Comparison of ENCODE assay signal across 10 cellular contexts in genomic region chr17:74089869-74090464, GRCh38.
DNase-seq lines count a peak whose midpoint lies in the region; ATAC-seq and TF ChIP-seq lines count a peak whose summit lies in the region.
"Had no signal": no experiment of that assay in that cellular context is flagged by ENCODE, and none has a peak within 500 bp of the region (broad histone marks: within the 10 kb centered on the region; RNA-seq: fewer than 3 reads in every experiment).

No MANE protein-coding gene starts in this region.

- H3K4me1 Mint-ChIP-seq in activated naive CD8-positive, alpha-beta T cell treated with anti-CD3 and anti-CD28 coated beads, Interleukin-2, amount 10 ng/mL, durations not matched to agents 7 days and 5 days, result no peaks in the 10 kb centered on the region
- H3K4me1 Mint-ChIP-seq: naive thymus-derived CD8-positive, alpha-beta T cell; T-cell had no signal

- peak; percentile 65 for TF ChIP-seq CTCF in HFF-Myc (IDR thresholded peaks at IDR 0.05; ENCODE audit: low read depth, low read length, missing control alignments)
- TF ChIP-seq CTCF in left lung (IDR thresholded peaks at IDR 0.05), result peak; percentile 51 to 59
- no peak for TF ChIP-seq CTCF in coronary artery (IDR thresholded peaks at IDR 0.05)

- H3K4me3 Mint-ChIP-seq in activated naive CD8-positive, alpha-beta T cell treated with anti-CD3 and anti-CD28 coated beads, Interleukin-2, amount 10 ng/mL, durations not matched to agents 7 days and 5 days, result no peak overlapping the region
- H3K4me3 Mint-ChIP-seq: naive thymus-derived CD8-positive, alpha-beta T cell; T-cell had no signal

- POLR2A ChIA-PET in activated naive CD8-positive, alpha-beta T cell treated with anti-CD3 and anti-CD28 coated beads, Interleukin-2, amount 10 ng/mL, durations not matched to agents 7 days and 5 days (lab: Charles Lee), result no interaction called here

- no peak overlapping the region for H3K27ac Mint-ChIP-seq in activated naive CD8-positive, alpha-beta T cell treated with anti-CD3 and anti-CD28 coated beads, Interleukin-2, amount 10 ng/mL, durations not matched to agents 7 days and 5 days
- H3K27ac Mint-ChIP-seq: T-cell had no signal

- no peak overlapping the region for H3K4me3 ChIP-seq in HFF-Myc (replicated peaks; ENCODE audit: low read depth, low read length)
- H3K4me3 ChIP-seq in left lung, result no peak overlapping the region
- no peak overlapping the region for H3K4me3 ChIP-seq in coronary artery

- H3K9me3 ChIP-seq in left lung, result peaks cover 0 to 5% of the 10 kb centered on the region in 2 donors

- H3K36me3 Mint-ChIP-seq in activated naive CD8-positive, alpha-beta T cell treated with anti-CD3 and anti-CD28 coated beads, Interleukin-2, amount 10 ng/mL, durations not matched to agents 7 days and 5 days, result no peaks in the 10 kb centered on the region
- H3K36me3 Mint-ChIP-seq: T-cell had no signal

- intact Hi-C loops in left lung (cut with DNase I), result loop anchor here in 1 of 2 donors (10.0 kb wide), 1 partner anchor 65 kb away; no protein-coding TSS in a partner anchor

- DNase-seq in DMS 273 treated with DMSO at 0.1 percent for 48 hours (lab: John Stamatoyannopoulos, UW) (peak; percentile 26), HFF-Myc (ENCODE audit: extremely low read depth, low read depth) (no peak), NOMO-1 treated with dmso at 0.1 percent for 144 hours (lab: John Stamatoyannopoulos, UW; ENCODE audit: unreplicated experiment) (peak; percentile 6), left lung (peak in 1 of 2 donors; percentile 69), substantia nigra (lab: John Stamatoyannopoulos, UW) (peak in 25 of 49 donors; percentile 0 to 54 (median 8)), coronary artery (ENCODE audit: low spot score) (no peak)
- peak; percentile 72 for DNase-seq in activated naive CD8-positive, alpha-beta T cell treated with anti-CD3 and anti-CD28 coated beads, Interleukin-2, amount 10 ng/mL, durations not matched to agents 7 days and 5 days

- H3K27ac ChIP-seq in left lung, result no peak overlapping the region
- H3K27ac ChIP-seq in substantia nigra (ENCODE audit: low read depth, low read length, poor library complexity, severe bottlenecking), result no peak overlapping the region
- no peak overlapping the region for H3K27ac ChIP-seq in coronary artery

- peaks cover 0 to 13% of the 10 kb centered on the region in 2 donors for H3K27me3 ChIP-seq in left lung

- peak; percentile 50 for ATAC-seq in activated naive CD8-positive, alpha-beta T cell treated with anti-CD3 and anti-CD28 coated beads, Interleukin-2, amount 10 ng/mL, durations not matched to agents 7 days and 5 days (ENCODE audit: low read depth)
- ATAC-seq in left lung, result peak; percentile 82
- ATAC-seq in HG03108 (IDR thresholded peaks at IDR 0.05; ENCODE audit: unreplicated experiment), result no peak
- ATAC-seq: naive thymus-derived CD8-positive, alpha-beta T cell; T-cell had no signal

- no peaks in the 10 kb centered on the region for H3K36me3 ChIP-seq in left lung

- peaks cover 15% of the 10 kb centered on the region for H3K27me3 Mint-ChIP-seq in activated naive CD8-positive, alpha-beta T cell treated with anti-CD3 and anti-CD28 coated beads, Interleukin-2, amount 10 ng/mL, durations not matched to agents 7 days and 5 days

- no peaks in the 10 kb centered on the region for H3K4me1 ChIP-seq in left lung

- peaks cover 7% of the 10 kb centered on the region for H3K9me3 Mint-ChIP-seq in activated naive CD8-positive, alpha-beta T cell treated with anti-CD3 and anti-CD28 coated beads, Interleukin-2, amount 10 ng/mL, durations not matched to agents 7 days and 5 days

Comparison
In these comparisons a context has a peak if more than half of its experiments do, and no peak if none do; other contexts are left out.
1. DNase-seq: peak in DMS 273 treated with DMSO at 0.1 percent for 48 hours (single experiment), NOMO-1 treated with dmso at 0.1 percent for 144 hours (single experiment), activated naive CD8-positive, alpha-beta T cell treated with anti-CD3 and anti-CD28 coated beads, Interleukin-2, amount 10 ng/mL, durations not matched to agents 7 days and 5 days (single experiment) and substantia nigra (25 of 49); none in HFF-Myc (single experiment) and coronary artery (single experiment).